In genomic region chr11:45355706-45356041, GRCh38 we compare ENCODE assay signal across 9 cellular contexts.
DNase-seq lines count a peak whose midpoint lies in the region; ATAC-seq, FAIRE-seq and TF ChIP-seq lines count a peak whose summit lies in the region.
"Had no signal": no experiment of that assay in that cellular context is flagged by ENCODE, and none has a peak within 500 bp of the region (broad histone marks: within the 10 kb centered on the region; RNA-seq: fewer than 3 reads in every experiment).

No MANE protein-coding gene starts in this region.

- CTCF ChIA-PET in PC-3 (lab: Charles Lee) = no interaction called here

- H3K4me1 ChIP-seq in gastroesophageal sphincter (peaks cover 0 to 17% (median 0%) of the 10 kb centered on the region in 3 donors), rectal smooth muscle tissue (ENCODE audit: control insufficient read depth, insufficient read depth, low read length) (peaks cover 5% of the 10 kb centered on the region), PC-3 (ENCODE audit: insufficient read depth, low read length) (no peaks in the 10 kb centered on the region)

- TF ChIP-seq POLR2A in gastroesophageal sphincter (IDR thresholded peaks at IDR 0.05) = no peak

- H3K27me3 ChIP-seq in SU-DHL-6 (ENCODE audit: low read length) = no peaks in the 10 kb centered on the region
- peaks cover 18% of the 10 kb centered on the region for H3K27me3 ChIP-seq in gastroesophageal sphincter
- H3K27me3 ChIP-seq in rectal smooth muscle tissue (ENCODE audit: control insufficient read depth, insufficient read depth, low read length) = no peaks in the 10 kb centered on the region
- peaks cover 60% of the 10 kb centered on the region for H3K27me3 ChIP-seq in PC-3 (ENCODE audit: low read length)

- TF ChIP-seq CTCF in GM12864 (IDR thresholded peaks at IDR 0.05; ENCODE audit: low read depth, low read length, missing control alignments) (no peak), SU-DHL-6 (IDR thresholded peaks at IDR 0.05; ENCODE audit: insufficient read depth, low read length, poor library complexity, severe bottlenecking) (no peak), gastroesophageal sphincter (IDR thresholded peaks at IDR 0.05) (no peak), PC-3 (conservative IDR thresholded peaks at IDR 0.05; ENCODE audit: low read depth, low read length) (no peak)

- H2AFZ ChIP-seq in SU-DHL-6 (ENCODE audit: low read depth, low read length, severe bottlenecking) (peak overlapping the region; percentile 94), PC-3 (ENCODE audit: low read length) (no peak overlapping the region)
- H2AFZ ChIP-seq: PC-9 had no signal

- H3F3A ChIP-seq in SU-DHL-6 (ENCODE audit: insufficient read depth) = no peaks in the 10 kb centered on the region
- no peaks in the 10 kb centered on the region for H3F3A ChIP-seq in PC-3 (ENCODE audit: low read length, unreplicated experiment)

- no TSS peak for BruUV-seq in PC-3 (replicated peaks; lab: Mats Ljungman, UMichigan)

- no peaks in the 10 kb centered on the region for H3K9me3 ChIP-seq in SU-DHL-6 (ENCODE audit: insufficient read depth, low read length)
- H3K9me3 ChIP-seq in gastroesophageal sphincter = no peaks in the 10 kb centered on the region
- no peaks in the 10 kb centered on the region for H3K9me3 ChIP-seq in PC-3 (ENCODE audit: low read length)

- POLR2A ChIA-PET in PC-3 (lab: Charles Lee; ENCODE audit: unreplicated experiment) = no interaction called here

- H3K4me3 ChIP-seq in GM12864 (ENCODE audit: low read depth, low read length) = peak overlapping the region; percentile 57
- peak overlapping the region; percentile 53 for H3K4me3 ChIP-seq in SU-DHL-6 (ENCODE audit: insufficient read depth, low read length, poor library complexity, severe bottlenecking)
- peak overlapping the region; percentile 69 to 74 for H3K4me3 ChIP-seq in gastroesophageal sphincter
- H3K4me3 ChIP-seq in rectal smooth muscle tissue (ENCODE audit: low read length) = peak overlapping the region; percentile 66
- H3K4me3 ChIP-seq in PC-3 (ENCODE audit: low read length) = no peak overlapping the region
- H3K4me3 ChIP-seq: PC-9 had no signal

- intact Hi-C loops in PC-3 (cut with micrococcal nuclease) = no loop called here

- no peak overlapping the region for H3K27ac ChIP-seq in SU-DHL-6 (ENCODE audit: low read depth, low read length)
- H3K27ac ChIP-seq in gastroesophageal sphincter = peak overlapping the region in 3 of 4 donors; percentile 65 to 79 (median 75)
- H3K27ac ChIP-seq in rectal smooth muscle tissue (ENCODE audit: low read depth, low read length) = peak overlapping the region; percentile 46
- no peak overlapping the region for H3K27ac ChIP-seq in PC-3 (ENCODE audit: low read length)
- H3K27ac ChIP-seq: PC-9 had no signal

- H3K36me3 ChIP-seq in SU-DHL-6 (ENCODE audit: low read length) (no peaks in the 10 kb centered on the region), gastroesophageal sphincter (no peaks in the 10 kb centered on the region), rectal smooth muscle tissue (ENCODE audit: control insufficient read depth, insufficient read depth, low read length) (no peaks in the 10 kb centered on the region), PC-3 (ENCODE audit: low read depth, low read length) (no peaks in the 10 kb centered on the region)

- H3K9ac ChIP-seq in SU-DHL-6 (ENCODE audit: low read length) (peak overlapping the region; percentile 46), rectal smooth muscle tissue (ENCODE audit: low read length) (no peak overlapping the region), PC-3 (ENCODE audit: low read length) (no peak overlapping the region)

- no peaks in the 10 kb centered on the region for H3K9me2 ChIP-seq in SU-DHL-6 (replicated peaks; ENCODE audit: insufficient read depth, low read length)
- H3K9me2 ChIP-seq in PC-3 (replicated peaks; ENCODE audit: low read length) = no peaks in the 10 kb centered on the region

- H4K20me1 ChIP-seq in SU-DHL-6 (ENCODE audit: low read depth, low read length) (no peaks in the 10 kb centered on the region), PC-3 (ENCODE audit: low read length) (no peaks in the 10 kb centered on the region)

- WGBS in gastroesophageal sphincter (ENCODE audit: low coverage in 1 of 2), 2 donors = 0 to 31% methylated on average over 1 to 5 of the region's 5 CpGs

- FAIRE-seq in GM19239 (lab: Jason Lieb, UNC) = no peak

- TF ChIP-seq EP300 in gastroesophageal sphincter (IDR thresholded peaks at IDR 0.05) = no peak

- DNase-seq in GM12864 (ENCODE audit: low read depth) (no peak), PC-3 (no peak), GM19239 (ENCODE audit: insufficient read length, low spot score) (no peak), COR-L47 (lab: John Stamatoyannopoulos, UW) (no peak), T-helper 9 cell (no peak)

- H3K79me2 ChIP-seq in SU-DHL-6 (ENCODE audit: insufficient read depth, low read length) (no peaks in the 10 kb centered on the region), PC-3 (ENCODE audit: low read length) (no peaks in the 10 kb centered on the region)

- H3K4me2 ChIP-seq in SU-DHL-6 (ENCODE audit: low read depth, low read length, poor library complexity, severe bottlenecking) (peak overlapping the region; percentile 65), PC-3 (ENCODE audit: low read length) (no peak overlapping the region)
- H3K4me2 ChIP-seq: PC-9 had no signal

- ATAC-seq in gastroesophageal sphincter (no peak), PC-3 (no peak)

Comparison
In these comparisons a context has a peak if more than half of its experiments do, and no peak if none do; other contexts are left out.
1. H3K27ac ChIP-seq: peak in gastroesophageal sphincter (3 of 4) and rectal smooth muscle tissue (single experiment); none in SU-DHL-6 (single experiment) and PC-3 (single experiment).